16 cellular contexts compared by ENCODE assay signal in genomic region chr7:98215561-98216495, GRCh38. TPM values are rescaled to one million over a fixed set of nuclear protein-coding genes. Genes with fewer than 3 reads are reported as not detected.
A peak's percentile ranks its signal among the peaks of the same experiment; 100 is the strongest.
DNase-seq lines count a peak whose midpoint lies in the region; ATAC-seq and TF ChIP-seq lines count a peak whose summit lies in the region.
"Had no signal": no experiment of that assay in that cellular context is flagged by ENCODE, and none has a peak within 500 bp of the region (broad histone marks: within the 10 kb centered on the region; RNA-seq: fewer than 3 reads in every experiment).

No MANE protein-coding gene starts in this region.

- CTCF ChIA-PET in mammary epithelial cell (lab: Charles Lee; ENCODE audit: low non-redundant PET): no interaction called here
- CTCF ChIA-PET in MCF 10A (lab: Yijun Ruan, JAX): interaction anchor here (0.6 to 0.8 kb wide), 3 partner anchors 10 to 134 kb away, joined by 3 to 4 read pairs (median 3); no protein-coding TSS in a partner anchor

- H4K20me1 ChIP-seq in mammary epithelial cell (ENCODE audit: insufficient read depth, low read length): no peaks in the 10 kb centered on the region

- intact Hi-C loops in mammary epithelial cell (cut with micrococcal nuclease) (no loop called here), MCF 10A (cut with micrococcal nuclease) (no loop called here), spleen (cut with DNase I; ENCODE audit: low total_unique reads) (no loop called here)
- intact Hi-C loops in activated CD4-positive, alpha-beta T cell treated with anti-CD3 and anti-CD28 coated beads, Interleukin-2, amount 10 ng/mL, durations not matched to agents 24 days and 14 days (cut with micrococcal nuclease): no loop called here

- H3K4me3 Mint-ChIP-seq in MCF 10A (ENCODE audit: unreplicated experiment) (no peak overlapping the region), endothelial cell (ENCODE audit: unreplicated experiment) (no peak overlapping the region)
- no peak overlapping the region for H3K4me3 Mint-ChIP-seq in activated CD4-positive, alpha-beta T cell treated with anti-CD3 and anti-CD28 coated beads, Interleukin-2, amount 10 ng/mL, durations not matched to agents 24 days and 14 days
- H3K4me3 Mint-ChIP-seq: activated naive CD8-positive, alpha-beta T cell; natural killer cell had no signal

- H3K27ac ChIP-seq in mammary epithelial cell (ENCODE audit: insufficient read depth, low read depth, low read length): no peak overlapping the region
- H3K27ac ChIP-seq in spleen: no peak overlapping the region
- H3K27ac ChIP-seq: GM23248 had no signal

- H3K4me1 ChIP-seq in mammary epithelial cell (ENCODE audit: insufficient read depth, low read length) (no peaks in the 10 kb centered on the region), spleen (peaks cover 0 to 51% (median 26%) of the 10 kb centered on the region in 6 donors)

- no peak for TF ChIP-seq CTCF in mammary epithelial cell (conservative IDR thresholded peaks at IDR 0.05 in 1 of 2, IDR thresholded peaks at IDR 0.05 in 1 of 2; ENCODE audit: extremely low read depth in 1 of 2, insufficient read depth in 1 of 2, low read depth in 1 of 2, low read length in 2 of 2)
- TF ChIP-seq CTCF in MCF 10A (IDR thresholded peaks at IDR 0.05; ENCODE audit: unreplicated experiment): no peak
- no peak for TF ChIP-seq CTCF in endothelial cell (IDR thresholded peaks at IDR 0.05; ENCODE audit: unreplicated experiment)
- TF ChIP-seq CTCF in spleen (IDR thresholded peaks at IDR 0.05 in 8 of 11, conservative IDR thresholded peaks at IDR 0.05 in 3 of 11): no peak

- no peaks in the 10 kb centered on the region for H3K4me1 Mint-ChIP-seq in MCF 10A (ENCODE audit: insufficient read depth, unreplicated experiment)
- peaks cover 19% of the 10 kb centered on the region for H3K4me1 Mint-ChIP-seq in endothelial cell (ENCODE audit: unreplicated experiment)
- H3K4me1 Mint-ChIP-seq in activated CD4-positive, alpha-beta T cell treated with anti-CD3 and anti-CD28 coated beads, Interleukin-2, amount 10 ng/mL, durations not matched to agents 24 days and 14 days: peaks cover 8% of the 10 kb centered on the region

- H3K4me3 ChIP-seq in mammary epithelial cell (replicated peaks in 1 of 3; ENCODE audit: insufficient read depth in 1 of 3, low read depth in 2 of 3, low read length in 3 of 3) (no peak overlapping the region), spleen (no peak overlapping the region)
- H3K4me3 ChIP-seq: GM23248, tibial nerve had no signal

- H3K36me3 ChIP-seq in mammary epithelial cell (ENCODE audit: insufficient read depth, low read length) (no peaks in the 10 kb centered on the region), spleen (peaks cover 0 to 55% (median 21%) of the 10 kb centered on the region in 6 donors)

- H3K36me3 Mint-ChIP-seq in MCF 10A (ENCODE audit: insufficient read depth, unreplicated experiment): peaks cover 10% of the 10 kb centered on the region
- H3K36me3 Mint-ChIP-seq in endothelial cell (ENCODE audit: low read depth, unreplicated experiment): peaks cover 9% of the 10 kb centered on the region
- peaks cover 13% of the 10 kb centered on the region for H3K36me3 Mint-ChIP-seq in activated CD4-positive, alpha-beta T cell treated with anti-CD3 and anti-CD28 coated beads, Interleukin-2, amount 10 ng/mL, durations not matched to agents 24 days and 14 days (ENCODE audit: low read depth)
- H3K36me3 Mint-ChIP-seq: activated naive CD8-positive, alpha-beta T cell; natural killer cell had no signal

- no peaks in the 10 kb centered on the region for H3K9me3 ChIP-seq in mammary epithelial cell (replicated peaks; ENCODE audit: insufficient read depth, low read length)
- H3K9me3 ChIP-seq in spleen: no peaks in the 10 kb centered on the region
- H3K9me3 ChIP-seq: tibial nerve had no signal

- in situ Hi-C loops in mammary epithelial cell (cut with MboI; ENCODE audit: low sequenced_read_pairs in 2 of 2): no loop called here

- no peaks in the 10 kb centered on the region for H3K79me2 ChIP-seq in mammary epithelial cell (ENCODE audit: insufficient read depth, low read length)

- H2AFZ ChIP-seq in mammary epithelial cell (ENCODE audit: low read depth, low read length): no peak overlapping the region
- H2AFZ ChIP-seq: GM23248 had no signal

- H3K27me3 ChIP-seq in mammary epithelial cell (ENCODE audit: insufficient read depth, low read length) (no peaks in the 10 kb centered on the region), spleen (replicated peaks in 1 of 7) (peaks cover 0 to 33% (median 17%) of the 10 kb centered on the region in 7 donors)

- no peak for TF ChIP-seq POLR2A in spleen (IDR thresholded peaks at IDR 0.05)

- dilution Hi-C loops in mammary epithelial cell (cut with HindIII; ENCODE audit: low sequenced_read_pairs): no loop called here

- no peaks in the 10 kb centered on the region for H3K9me3 Mint-ChIP-seq in MCF 10A (ENCODE audit: unreplicated experiment)
- H3K9me3 Mint-ChIP-seq in endothelial cell (ENCODE audit: unreplicated experiment): no peaks in the 10 kb centered on the region
- no peaks in the 10 kb centered on the region for H3K9me3 Mint-ChIP-seq in activated CD4-positive, alpha-beta T cell treated with anti-CD3 and anti-CD28 coated beads, Interleukin-2, amount 10 ng/mL, durations not matched to agents 24 days and 14 days
- H3K9me3 Mint-ChIP-seq: natural killer cell had no signal

- H3K9ac ChIP-seq in mammary epithelial cell (ENCODE audit: insufficient read depth, low read length): no peak overlapping the region
- H3K9ac ChIP-seq: GM23248 had no signal

- no peak for DNase-seq in mammary epithelial cell
- no peak for DNase-seq in MCF 10A (ENCODE audit: unreplicated experiment)
- peak; percentile 50 for DNase-seq in NCI-H510A treated with DMSO at 0.1 percent for 48 hours (lab: John Stamatoyannopoulos, UW)
- DNase-seq in endothelial cell (ENCODE audit: low spot score): no peak
- DNase-seq in spleen: peak; percentile 76
- DNase-seq in NCI-H1048 (lab: John Stamatoyannopoulos, UW): no peak
- DNase-seq in activated CD4-positive, alpha-beta T cell treated with anti-CD3 and anti-CD28 coated beads, Interleukin-2, amount 10 ng/mL, durations not matched to agents 24 days and 14 days: no peak
- DNase-seq: activated CD4-positive, CD25-positive, alpha-beta regulatory T cell; GM23248; MM.1S; natural killer cell; NCI-H2227 treated with DMSO at 0.1 percent for 48 hours; stimulated activated CD4-positive, alpha-beta T cell treated with anti-CD3 and anti-CD28 coated beads, Interleukin-4, amount 100 ng/mL, for 24 hours had no signal

- no peak for ATAC-seq in GM21529 (IDR thresholded peaks at IDR 0.05; ENCODE audit: unreplicated experiment)
- ATAC-seq: natural killer cell had no signal

- BruUV-seq in mammary epithelial cell (replicated peaks; lab: Mats Ljungman, UMichigan) (TSS peak; percentile 48), MCF 10A (replicated peaks; lab: Mats Ljungman, UMichigan) (no TSS peak)

- WGBS in mammary epithelial cell (ENCODE audit: low coverage, missing lambda C conversion rate): 92% methylated on average over 28 of the region's 32 CpGs
- 87 to 94% (median 91%) methylated on average over 25 to 32 of the region's 32 CpGs for WGBS in spleen, 5 donors

- H3K27ac Mint-ChIP-seq in MCF 10A (ENCODE audit: low read depth, unreplicated experiment) (no peak overlapping the region), endothelial cell (ENCODE audit: unreplicated experiment) (peak overlapping the region; percentile 72)
- no peak overlapping the region for H3K27ac Mint-ChIP-seq in activated CD4-positive, alpha-beta T cell treated with anti-CD3 and anti-CD28 coated beads, Interleukin-2, amount 10 ng/mL, durations not matched to agents 24 days and 14 days
- H3K27ac Mint-ChIP-seq: activated naive CD8-positive, alpha-beta T cell; natural killer cell had no signal

- H3K4me2 ChIP-seq in mammary epithelial cell (ENCODE audit: insufficient read depth, low read depth, low read length): no peak overlapping the region

- POLR2A ChIA-PET in MCF 10A (lab: Yijun Ruan, JAX): no interaction called here

- H3K27me3 Mint-ChIP-seq in MCF 10A (ENCODE audit: insufficient read depth, unreplicated experiment) (no peaks in the 10 kb centered on the region), endothelial cell (ENCODE audit: unreplicated experiment) (peaks cover 7% of the 10 kb centered on the region)
- no peaks in the 10 kb centered on the region for H3K27me3 Mint-ChIP-seq in activated CD4-positive, alpha-beta T cell treated with anti-CD3 and anti-CD28 coated beads, Interleukin-2, amount 10 ng/mL, durations not matched to agents 24 days and 14 days
- H3K27me3 Mint-ChIP-seq: activated naive CD8-positive, alpha-beta T cell had no signal

RNA-seq across cellular contexts. Expression of gene BHLHA15, which starts 4.6 kb away (rescaled TPM):
- total RNA-seq in mammary epithelial cell (under 1 TPM in 1 of 2 donors, not detected in 1; 0.61 TPM), MCF 10A (2022) (3.2 and 6.0 TPM in 2 replicates), endothelial cell (ENCODE audit: unreplicated experiment) (1.2 TPM), spleen (10 to 100 TPM in 3 of 7 donors, 1 to 10 TPM in 4; 3.1 to 40.7 (median 9.3) TPM)
- polyA plus RNA-seq in mammary epithelial cell (0.15 TPM), spleen (under 1 TPM in 2 of 3 donors, not detected in 1; 0.11 to 0.61 TPM)
- polyA minus RNA-seq in mammary epithelial cell: not detected
- total RNA-seq in activated CD4-positive, alpha-beta T cell treated with anti-CD3 and anti-CD28 coated beads, Interleukin-2, amount 10 ng/mL, durations not matched to agents 24 days and 14 days: 0.40 and 0.72 TPM in 2 replicates
- total RNA-seq: GM23248, tibial nerve had no signal
- polyA plus RNA-seq: GM23248 had no signal

RNA-seq across cellular contexts. Expression of gene TECPR1, which starts 36.2 kb away (rescaled TPM):
- total RNA-seq in mammary epithelial cell: 10 to 100 TPM; 13.2 to 14.6 TPM
- polyA plus RNA-seq in mammary epithelial cell: 1.6 TPM
- 1.1 TPM for polyA minus RNA-seq in mammary epithelial cell
- total RNA-seq in MCF 10A (2022): 15.4 and 21.1 TPM in 2 replicates
- 129 TPM for total RNA-seq in endothelial cell (ENCODE audit: unreplicated experiment)
- 10 to 100 TPM; 19.0 to 86.4 (median 46.1) TPM for total RNA-seq in spleen
- polyA plus RNA-seq in spleen: 10 to 100 TPM in 2 of 3 donors, 1 to 10 TPM in 1; 8.4 to 26.1 (median 14.3) TPM
- total RNA-seq in activated CD4-positive, alpha-beta T cell treated with anti-CD3 and anti-CD28 coated beads, Interleukin-2, amount 10 ng/mL, durations not matched to agents 24 days and 14 days: 43.1 and 47.8 TPM in 2 replicates

Comparison
In these comparisons a context has a peak if more than half of its experiments do, and no peak if none do; other contexts are left out.
1. DNase-seq: peak in NCI-H510A treated with DMSO at 0.1 percent for 48 hours (single experiment) and spleen (single experiment); none in mammary epithelial cell (single experiment), MCF 10A (single experiment), endothelial cell (single experiment), NCI-H1048 (single experiment) and activated CD4-positive, alpha-beta T cell treated with anti-CD3 and anti-CD28 coated beads, Interleukin-2, amount 10 ng/mL, durations not matched to agents 24 days and 14 days (single experiment).